In genomic region chrX:12771445-12772069, GRCh38 we compare ENCODE assay signal across 8 cellular contexts.
DNase-seq lines count a peak whose midpoint lies in the region; ATAC-seq, FAIRE-seq and TF ChIP-seq lines count a peak whose summit lies in the region.

No MANE protein-coding gene starts in this region.

- H3K9me3 Mint-ChIP-seq in memory B cell: no peaks in the 10 kb centered on the region
- no peaks in the 10 kb centered on the region for H3K9me3 Mint-ChIP-seq in stimulated activated memory B cell treated with anti-CD40 and anti-IgM and Interleukin-4, amounts not matched to agents 10 μg/mL and 1 μg/mL and 100 μg/mL, for 72 hours

- no peaks in the 10 kb centered on the region for H3K36me3 Mint-ChIP-seq in memory B cell
- H3K36me3 Mint-ChIP-seq in stimulated activated memory B cell treated with anti-CD40 and anti-IgM and Interleukin-4, amounts not matched to agents 10 μg/mL and 1 μg/mL and 100 μg/mL, for 72 hours: no peaks in the 10 kb centered on the region

- no peak overlapping the region for H3K4me3 Mint-ChIP-seq in memory B cell
- no peak overlapping the region for H3K4me3 Mint-ChIP-seq in stimulated activated memory B cell treated with anti-CD40 and anti-IgM and Interleukin-4, amounts not matched to agents 10 μg/mL and 1 μg/mL and 100 μg/mL, for 72 hours

- H3K27ac Mint-ChIP-seq in memory B cell: no peak overlapping the region
- no peak overlapping the region for H3K27ac Mint-ChIP-seq in stimulated activated memory B cell treated with anti-CD40 and anti-IgM and Interleukin-4, amounts not matched to agents 10 μg/mL and 1 μg/mL and 100 μg/mL, for 72 hours

- H3K4me1 Mint-ChIP-seq in memory B cell: peaks cover 4% of the 10 kb centered on the region
- peaks cover 4% of the 10 kb centered on the region for H3K4me1 Mint-ChIP-seq in stimulated activated memory B cell treated with anti-CD40 and anti-IgM and Interleukin-4, amounts not matched to agents 10 μg/mL and 1 μg/mL and 100 μg/mL, for 72 hours

- peak; percentile 97 for ATAC-seq in GM21360 (IDR thresholded peaks at IDR 0.05; ENCODE audit: unreplicated experiment)
- peak; percentile 97 for ATAC-seq in HG03571 (IDR thresholded peaks at IDR 0.05; ENCODE audit: unreplicated experiment)
- peak; percentile 99 for ATAC-seq in memory B cell (ENCODE audit: low read depth)
- peak; percentile 96 for ATAC-seq in stimulated activated memory B cell treated with anti-CD40 and anti-IgM and Interleukin-4, amounts not matched to agents 10 μg/mL and 1 μg/mL and 100 μg/mL, for 72 hours

- no peak for FAIRE-seq in D721Med (lab: Jason Lieb, UNC)

- DNase-seq in D721Med (ENCODE audit: insufficient read length, low spot score): no peak
- peak; percentile 37 for DNase-seq in activated CD4-positive, CD25-positive, alpha-beta regulatory T cell treated with anti-CD3 and anti-CD28 coated beads, Interleukin-2, amount 50 U/mL, for 16 hours (ENCODE audit: low read depth, low spot score)
- peak; percentile 14 for DNase-seq in cerebellar cortex (ENCODE audit: low spot score)
- peak; percentile 51 to 54 for DNase-seq in memory B cell (ENCODE audit: low spot score in 2 of 2)
- DNase-seq in NCI-H2171 (lab: John Stamatoyannopoulos, UW): no peak

- H3K27me3 Mint-ChIP-seq in memory B cell: peaks cover 2% of the 10 kb centered on the region
- H3K27me3 Mint-ChIP-seq in stimulated activated memory B cell treated with anti-CD40 and anti-IgM and Interleukin-4, amounts not matched to agents 10 μg/mL and 1 μg/mL and 100 μg/mL, for 72 hours: peaks cover 10% of the 10 kb centered on the region

- peak; percentile 61 for TF ChIP-seq CTCF in D721Med (IDR thresholded peaks at IDR 0.05; ENCODE audit: insufficient read depth, missing control alignments)

Comparison
In these comparisons a context has a peak if more than half of its experiments do, and no peak if none do; other contexts are left out.
1. DNase-seq: peak in activated CD4-positive, CD25-positive, alpha-beta regulatory T cell treated with anti-CD3 and anti-CD28 coated beads, Interleukin-2, amount 50 U/mL, for 16 hours (single experiment), cerebellar cortex (single experiment) and memory B cell (2 of 2); none in D721Med (single experiment) and NCI-H2171 (single experiment).
2. Peak in every context shown above with its lines, with median percentiles within 50 percentile points of each other: ATAC-seq.